18 cellular contexts compared by ENCODE assay signal in the genomic region with DNA sequence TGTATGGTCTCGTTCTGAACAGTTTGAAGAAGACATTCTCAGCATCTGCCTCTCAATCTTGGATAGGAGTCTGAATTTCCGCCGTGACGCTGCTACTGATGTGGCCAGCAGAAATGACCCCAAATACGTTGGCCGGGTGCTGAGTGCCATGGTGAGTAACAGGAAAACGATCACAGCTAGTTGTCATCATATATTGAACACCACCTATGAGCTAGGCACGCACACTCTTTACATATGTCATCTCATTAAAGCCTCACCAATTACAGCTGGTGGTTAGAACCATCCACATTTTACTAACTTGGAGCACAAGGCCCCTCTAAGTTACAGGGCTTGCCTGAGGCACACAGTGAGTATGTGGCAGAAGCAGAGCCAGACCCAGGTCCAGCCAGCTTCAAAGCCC. TPM values are rescaled to one million over a fixed set of nuclear protein-coding genes. Genes with fewer than 3 reads are reported as not detected.
A peak's percentile ranks its signal among the peaks of the same experiment; 100 is the strongest.
DNase-seq lines count a peak whose midpoint lies in the region; ATAC-seq, FAIRE-seq and TF ChIP-seq lines count a peak whose summit lies in the region.
"Had no signal": no experiment of that assay in that cellular context is flagged by ENCODE, and none has a peak within 500 bp of the region (broad histone marks: within the 10 kb centered on the region; RNA-seq: fewer than 3 reads in every experiment).

No MANE protein-coding gene starts in this region.

- CTCF ChIA-PET in K562 (lab: Yijun Ruan, JAX; ENCODE audit: low intra/inter-chr PET ratio) = no interaction called here

- H3K27me3 Mint-ChIP-seq in HFFc6 (ENCODE audit: insufficient read depth) = peaks cover 2% of the 10 kb centered on the region; the same call in 1 of the 2 replicates

- H3K4me3 ChIP-seq in K562 (no peak overlapping the region), WERI-Rb-1 (ENCODE audit: low read depth, low read length) (no peak overlapping the region)
- H3K4me3 ChIP-seq: GM12878 had no signal

- no TSS peak for BruUV-seq in K562 (replicated peaks; lab: Mats Ljungman, UMichigan)

- H3K36me3 ChIP-seq in K562 (ENCODE audit: control insufficient read depth, insufficient read depth, low read length) (no peaks in the 10 kb centered on the region), WERI-Rb-1 (no peaks in the 10 kb centered on the region)
- H3K36me3 ChIP-seq: BE2C had no signal

- H3K27ac Mint-ChIP-seq in HFFc6 = peak overlapping the region; percentile 99
- H3K27ac Mint-ChIP-seq: CD8-positive, alpha-beta memory T cell; H9; IgD-negative memory B cell had no signal

- no peaks in the 10 kb centered on the region for H3K79me2 ChIP-seq in K562 (ENCODE audit: control insufficient read depth, insufficient read depth, low read length)

- H4K20me1 ChIP-seq in K562 (replicated peaks; ENCODE audit: control insufficient read depth, insufficient read depth, low read length) = no peaks in the 10 kb centered on the region

- H3K27ac ChIP-seq in K562 (ENCODE audit: extremely low read depth, low read depth, low read length) (no peak overlapping the region), WERI-Rb-1 (no peak overlapping the region)
- H3K27ac ChIP-seq: KMS-11 had no signal

- POLR2A ChIA-PET in K562 (lab: Yijun Ruan, JAX) = interaction anchor here (0.5 to 1.5 kb wide), 4 partner anchors 13 to 33 kb away, joined by 3 read pairs; no protein-coding TSS in a partner anchor

- peak; percentile 74 for DNase-seq in EH (ENCODE audit: low read depth)
- peak; percentile 85 for DNase-seq in HFFc6
- DNase-seq in K562 (ENCODE audit: extremely low read depth in 1 of 4, low spot score in 3 of 4) = no peak
- DNase-seq in HuH-7 (ENCODE audit: low spot score) = no peak
- no peak for DNase-seq in dedifferentiated amniotic fluid mesenchymal stem cell (ENCODE audit: extremely low spot score)
- no peak for DNase-seq in WERI-Rb-1
- DNase-seq: BE2C; Caco-2; CD8-positive, alpha-beta memory T cell; DND-41; GOT3; H9 had no signal

- H3K9me3 Mint-ChIP-seq in HFFc6 = no peaks in the 10 kb centered on the region
- H3K9me3 Mint-ChIP-seq: CD8-positive, alpha-beta memory T cell; H9 had no signal

- H3K36me3 Mint-ChIP-seq in HFFc6 (ENCODE audit: low read depth) = peaks cover 9% of the 10 kb centered on the region; the same call in 1 of the 2 replicates
- H3K36me3 Mint-ChIP-seq: CD8-positive, alpha-beta memory T cell had no signal

- ATAC-seq in K562 (no peak), GM19463 (IDR thresholded peaks at IDR 0.05; ENCODE audit: unreplicated experiment) (no peak)
- ATAC-seq: GM12878 had no signal

- no peak for TF ChIP-seq EP300 in K562 (IDR thresholded peaks at IDR 0.05; ENCODE audit: low read length)

- no peak for TF ChIP-seq RAD21 in K562 (CRISPR knock-in tag; conservative IDR thresholded peaks at IDR 0.05 in 1 of 2, IDR thresholded peaks at IDR 0.05 in 1 of 2)

- FAIRE-seq in K562 (lab: Jason Lieb, UNC) = no peak
- FAIRE-seq: A204.1, GM12878 had no signal

- TF ChIP-seq CTCF in HFFc6 (IDR thresholded peaks at IDR 0.05) (no peak), K562 (IDR thresholded peaks at IDR 0.05 in 2 of 3, conservative IDR thresholded peaks at IDR 0.05 in 1 of 3; ENCODE audit: insufficient read depth in 2 of 3, low read depth in 1 of 3, low read length in 3 of 3) (no peak), WERI-Rb-1 (IDR thresholded peaks at IDR 0.05; ENCODE audit: low read depth, low read length) (no peak)

- no peak for TF ChIP-seq POLR2A in K562 (conservative IDR thresholded peaks at IDR 0.05)

- in situ Hi-C loops in K562 (cut with MboI) = no loop called here

- peaks cover 59% of the 10 kb centered on the region for H3K4me1 Mint-ChIP-seq in HFFc6 (ENCODE audit: low read depth)
- H3K4me1 Mint-ChIP-seq: CD8-positive, alpha-beta memory T cell; IgD-negative memory B cell had no signal

- H3K4me3 Mint-ChIP-seq in HFFc6 = peak overlapping the region; percentile 71; the same call in 1 of the 2 replicates
- H3K4me3 Mint-ChIP-seq: CD8-positive, alpha-beta memory T cell; H9; IgD-negative memory B cell had no signal

- H3K9me1 ChIP-seq in K562 (ENCODE audit: control insufficient read depth, insufficient read depth, low read length) = peaks cover 2% of the 10 kb centered on the region

- WGBS in K562 (ENCODE audit: insufficient coverage, low coverage, missing lambda C conversion rate) = 87% methylated on average over 8 of the region's 8 CpGs

- H3K27me3 ChIP-seq in K562 (ENCODE audit: control insufficient read depth in 2 of 2, insufficient read depth in 2 of 2, low read length in 2 of 2) = no peaks in the 10 kb centered on the region
- H3K27me3 ChIP-seq in WERI-Rb-1 (ENCODE audit: insufficient read depth, low read depth, severe bottlenecking) = peaks cover 7% of the 10 kb centered on the region
- H3K27me3 ChIP-seq: BE2C had no signal

- H3K9ac ChIP-seq in K562 (ENCODE audit: insufficient read depth in 1 of 2, low read depth in 2 of 2, low read length in 2 of 2) = no peak overlapping the region
- H3K9ac ChIP-seq: KMS-11 had no signal

- H3K9me3 ChIP-seq in K562 (replicated peaks; ENCODE audit: control insufficient read depth, insufficient read depth, low read depth, low read length) (no peaks in the 10 kb centered on the region), WERI-Rb-1 (ENCODE audit: severe bottlenecking) (no peaks in the 10 kb centered on the region)
- H3K9me3 ChIP-seq: BE2C, Caco-2 had no signal

- H3K4me2 ChIP-seq in K562 (ENCODE audit: insufficient read depth, low read length) = no peak overlapping the region
- H3K4me2 ChIP-seq: KMS-11 had no signal

- intact Hi-C loops in K562 (cut with micrococcal nuclease) = no loop called here

- 0 out of 2 replicates have a peak overlapping the region, but pooled peaks have one; percentile 53 for H2AFZ ChIP-seq in K562 (ENCODE audit: low read depth, low read length)

- H3K4me1 ChIP-seq in K562 (replicated peaks in 1 of 2; ENCODE audit: control insufficient read depth in 2 of 2, insufficient read depth in 2 of 2, low read length in 2 of 2) = peaks cover 25 to 32% of the 10 kb centered on the region in 2 experiments
- H3K4me1 ChIP-seq: BE2C, Caco-2 had no signal

TF ChIP-seq in K562, 482 proteins besides CTCF, POLR2A, EP300 and RAD21:
- no peak for TF ChIP-seq XRCC5 (IDR thresholded peaks at IDR 0.05; ENCODE audit: low read depth, low read length)
- TF ChIP-seq DMBX1 (CRISPR knock-in tag; IDR thresholded peaks at IDR 0.05; ENCODE audit: borderline replicate concordance) = no peak
- no peak for TF ChIP-seq GTF2E2 (tag; IDR thresholded peaks at IDR 0.05)
- no peak for TF ChIP-seq COPS2 (conservative IDR thresholded peaks at IDR 0.05)
- TF ChIP-seq, protein P1, sequence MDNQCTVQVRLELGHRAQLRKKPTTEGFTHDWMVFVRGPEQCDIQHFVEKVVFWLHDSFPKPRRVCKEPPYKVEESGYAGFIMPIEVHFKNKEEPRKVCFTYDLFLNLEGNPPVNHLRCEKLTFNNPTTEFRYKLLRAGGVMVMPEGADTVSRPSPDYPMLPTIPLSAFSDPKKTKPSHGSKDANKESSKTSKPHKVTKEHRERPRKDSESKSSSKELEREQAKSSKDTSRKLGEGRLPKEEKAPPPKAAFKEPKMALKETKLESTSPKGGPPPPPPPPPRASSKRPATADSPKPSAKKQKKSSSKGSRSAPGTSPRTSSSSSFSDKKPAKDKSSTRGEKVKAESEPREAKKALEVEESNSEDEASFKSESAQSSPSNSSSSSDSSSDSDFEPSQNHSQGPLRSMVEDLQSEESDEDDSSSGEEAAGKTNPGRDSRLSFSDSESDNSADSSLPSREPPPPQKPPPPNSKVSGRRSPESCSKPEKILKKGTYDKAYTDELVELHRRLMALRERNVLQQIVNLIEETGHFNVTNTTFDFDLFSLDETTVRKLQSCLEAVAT (IDR thresholded peaks at IDR 0.05) = no peak
TF ChIP-seq in K562: peak in this region for 0.

RNA-seq across cellular contexts. Expression of a gene that starts 17.1 kb away (rescaled TPM):
- total RNA-seq in HFFc6 (2021; fragmentation: NEBNext Ultra II Directional; extraction: Animal tissue kit (Norgen Biotek cat#: 25700)) = under 1 TPM in 2 of 6 experiments, not detected in 4; 0.09 to 0.15 TPM
- not detected in 2 replicates for total RNA-seq in K562 (2011; cell fraction: chromatin; rRNA removed; ENCODE audit: low replicate concordance)
- total RNA-seq in K562 (2011; cell fraction: nucleolus; rRNA removed) = not detected in 2 replicates
- not detected in 2 replicates for total RNA-seq in K562 (2011; cell fraction: nucleoplasm; rRNA removed)
- total RNA-seq in K562 (2014; rRNA removed) (not detected in 2 replicates), K562 (2014; rRNA removed; fragmentation: Illumina TruSeq; extraction: Trizol) (not detected in 2 replicates), K562 (2015; rRNA removed; fragmentation: Illumina TruSeq; extraction: Trizol) (not detected in 2 replicates), K562 (2021) (not detected in 2 replicates)
- polyA plus RNA-seq in K562 (2011; rRNA removed) (not detected in 2 replicates), K562 (2014; fragmentation: Illumina TruSeq; extraction: Trizol) (not detected in 2 replicates), K562 (2014; fragmentation: Nextera tagmentation; extraction: Ambion mirVana) (not detected), K562 (2014; rRNA removed) (not detected in 2 replicates)
- polyA plus RNA-seq in K562 (2011; cell fraction: cytosol; rRNA removed) = 0.03 TPM in 1 of 2 replicates, not detected in the other
- polyA plus RNA-seq in K562 (2011; cell fraction: nucleus; rRNA removed) = not detected in 2 replicates
- 0.07 TPM in 1 of 2 replicates, not detected in the other for polyA plus RNA-seq in K562 (2012)
- polyA minus RNA-seq in K562 (2011; rRNA and poly(A)+ RNA removed) = not detected in 2 replicates
- polyA minus RNA-seq in K562 (2011; cell fraction: cytosol; rRNA and poly(A)+ RNA removed) = not detected in 2 replicates
- not detected in 2 replicates for polyA minus RNA-seq in K562 (2011; cell fraction: nucleus; rRNA and poly(A)+ RNA removed)
- total RNA-seq: CD8-positive, alpha-beta memory T cell; G401; GM12878; H9 had no signal
- polyA plus RNA-seq: CD8-positive, alpha-beta memory T cell; GM12878; IgD-negative memory B cell had no signal

Comparison
In these comparisons a context has a peak if more than half of its experiments do, and no peak if none do; other contexts are left out.
1. DNase-seq: peak in EH (single experiment) and HFFc6 (single experiment); none in K562 (0 of 4), HuH-7 (single experiment), dedifferentiated amniotic fluid mesenchymal stem cell (single experiment) and WERI-Rb-1 (single experiment).